35 cellular contexts compared by ENCODE assay signal in genomic region chr5:29879401-29879800, GRCh38.
"Had no signal": no experiment of that assay in that cellular context is flagged by ENCODE, and none has a peak within 500 bp of the region (broad histone marks: within the 10 kb centered on the region; RNA-seq: fewer than 3 reads in every experiment).

No MANE protein-coding gene starts in this region.

- H3K36me3 ChIP-seq: MG63 had no signal

- H3K9me3 ChIP-seq: MG63 had no signal

- H3K4me3 ChIP-seq: MG63 had no signal

- H3K27me3 ChIP-seq: MG63 had no signal

- DNase-seq: Karpas-422, Kasumi-1, MG63, MM.1S, MV-4-11, NCI-H1048, NCI-H1092, NCI-H1092 treated with DMSO at 0.1 percent for 48 hours, NCI-H1105, NCI-H1105 treated with DMSO at 0.1 percent for 48 hours, NCI-H1417, NCI-H1417 treated with DMSO at 0.1 percent for 48 hours, NCI-H1436, NCI-H1436 treated with DMSO at 0.1 percent for 48 hours, NCI-H146, NCI-H1694, NCI-H1694 treated with DMSO at 0.1 percent for 48 hours, NCI-H187, NCI-H187 treated with DMSO at 0.1 percent for 48 hours, NCI-H1930, NCI-H2029, NCI-H2029 treated with DMSO at 0.1 percent for 48 hours, NCI-H2081, NCI-H2081 treated with DMSO at 0.1 percent for 48 hours, NCI-H2107, NCI-H2171, NCI-H2171 treated with DMSO at 0.1 percent for 48 hours, NCI-H2227 treated with DMSO at 0.1 percent for 48 hours, NCI-H226, NCI-H345, NCI-H446, NCI-H446 treated with DMSO at 0.1 percent for 48 hours, NCI-H510A, NCI-H510A treated with DMSO at 0.1 percent for 48 hours, NCI-H524 had no signal
